Comparison of ENCODE assay signal across 20 cellular contexts in the genomic region with DNA sequence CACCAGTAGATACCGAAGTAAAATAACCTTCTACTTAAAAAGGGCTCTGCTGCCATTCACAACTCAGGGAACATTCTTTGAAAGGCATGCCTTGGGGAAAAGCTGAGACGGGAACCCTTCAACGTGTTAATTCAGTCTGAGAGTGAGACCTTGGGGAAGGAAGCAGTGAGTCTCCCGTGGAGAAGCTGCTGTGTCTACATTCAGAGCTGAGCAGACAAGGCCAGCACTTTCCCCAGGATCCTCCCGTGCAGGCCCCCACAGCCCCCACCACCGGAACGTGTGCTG.
DNase-seq lines count a peak whose midpoint lies in the region; ATAC-seq and TF ChIP-seq lines count a peak whose summit lies in the region.
"Had no signal": no experiment of that assay in that cellular context is flagged by ENCODE, and none has a peak within 500 bp of the region (broad histone marks: within the 10 kb centered on the region; RNA-seq: fewer than 3 reads in every experiment).

No MANE protein-coding gene starts in this region.

- H3K4me3 ChIP-seq in neural cell (ENCODE audit: low read length): peak overlapping the region; percentile 42
- H3K4me3 ChIP-seq in gastroesophageal sphincter: no peak overlapping the region

- H3K9me2 ChIP-seq in neural cell (ENCODE audit: insufficient read depth, low read length): no peaks in the 10 kb centered on the region

- no peaks in the 10 kb centered on the region for H3K4me1 ChIP-seq in gastroesophageal sphincter

- H3K27me3 ChIP-seq in neural cell (ENCODE audit: insufficient read depth, low read depth, low read length) (no peaks in the 10 kb centered on the region), gastroesophageal sphincter (peaks cover 56% of the 10 kb centered on the region)

- no peaks in the 10 kb centered on the region for H3K36me3 ChIP-seq in neural cell (ENCODE audit: insufficient read depth, low read length)
- no peaks in the 10 kb centered on the region for H3K36me3 ChIP-seq in gastroesophageal sphincter

- WGBS in gastroesophageal sphincter (ENCODE audit: low coverage in 1 of 2), 2 donors: 21 to 60% methylated on average over 2 to 4 of the region's 7 CpGs

- H3F3A ChIP-seq in neural cell (ENCODE audit: insufficient read depth, low read length, poor library complexity, severe bottlenecking): no peaks in the 10 kb centered on the region

- no peak overlapping the region for H2AFZ ChIP-seq in neural cell (ENCODE audit: low read depth, low read length)

- H3K27ac ChIP-seq in neural cell (ENCODE audit: low read length): peak overlapping the region; percentile 69
- no peak overlapping the region for H3K27ac ChIP-seq in gastroesophageal sphincter
- H3K27ac ChIP-seq: 22Rv1, C4-2B had no signal

- H3K9ac ChIP-seq in neural cell (ENCODE audit: low read length): peak overlapping the region; percentile 46

- H4K20me1 ChIP-seq in neural cell (ENCODE audit: insufficient read depth): no peaks in the 10 kb centered on the region

- peak; percentile 27 for DNase-seq in NCI-H146 treated with DMSO at 0.1 percent for 48 hours (lab: John Stamatoyannopoulos, UW; ENCODE audit: unreplicated experiment)
- DNase-seq in NCI-H146 (lab: John Stamatoyannopoulos, UW): no peak
- DNase-seq in ecto neural progenitor cell (ENCODE audit: low spot score): peak; percentile 46
- DNase-seq in ureter (ENCODE audit: low spot score): peak; percentile 29
- DNase-seq: AML-193, DMS79, HCEC 1CT, Kasumi-1, MM.1S, NCI-H1092, NCI-H1694, NCI-H2081 treated with DMSO at 0.1 percent for 48 hours, NCI-H82, SHP77 had no signal

- peak; percentile 66 for TF ChIP-seq EP300 in neural cell (conservative IDR thresholded peaks at IDR 0.05; ENCODE audit: poor library complexity, severe bottlenecking)
- no peak for TF ChIP-seq EP300 in gastroesophageal sphincter (IDR thresholded peaks at IDR 0.05)

- ATAC-seq in gastroesophageal sphincter: no peak
- ATAC-seq in HG03280 (IDR thresholded peaks at IDR 0.05; ENCODE audit: unreplicated experiment): no peak
- ATAC-seq in GM18873 (IDR thresholded peaks at IDR 0.05; ENCODE audit: low FRiP score, unreplicated experiment): no peak

- H3K9me3 ChIP-seq in neural cell (ENCODE audit: low read length) (no peaks in the 10 kb centered on the region), gastroesophageal sphincter (peaks cover 0 to 10% (median 0%) of the 10 kb centered on the region in 3 donors)

- TF ChIP-seq CTCF in neural cell (IDR thresholded peaks at IDR 0.05; ENCODE audit: poor library complexity, severe bottlenecking): no peak
- no peak for TF ChIP-seq CTCF in gastroesophageal sphincter (IDR thresholded peaks at IDR 0.05)

- TF ChIP-seq POLR2A in gastroesophageal sphincter (IDR thresholded peaks at IDR 0.05): no peak

- no peaks in the 10 kb centered on the region for H3K79me2 ChIP-seq in neural cell (replicated peaks; ENCODE audit: insufficient read depth, low read length)

- TF ChIP-seq RAD21 in neural cell (conservative IDR thresholded peaks at IDR 0.05): no peak

- H3K4me2 ChIP-seq in neural cell (ENCODE audit: low read length): peak overlapping the region; percentile 41

TF ChIP-seq in neural cell, 6 proteins besides CTCF, POLR2A, EP300 and RAD21:
- TF ChIP-seq SMC3 (conservative IDR thresholded peaks at IDR 0.05; ENCODE audit: poor library complexity) (no peak), POLR2AphosphoS5 (IDR thresholded peaks at IDR 0.05) (peak; percentile 61), EZH2 (IDR thresholded peaks at IDR 0.05; ENCODE audit: borderline replicate concordance, insufficient read depth, low read length, poor library complexity, severe bottlenecking) (no peak), MXI1 (conservative IDR thresholded peaks at IDR 0.05; ENCODE audit: poor library complexity, severe bottlenecking) (no peak), TAF1 (IDR thresholded peaks at IDR 0.05; ENCODE audit: low read depth) (no peak)
- TF ChIP-seq, protein P1, sequence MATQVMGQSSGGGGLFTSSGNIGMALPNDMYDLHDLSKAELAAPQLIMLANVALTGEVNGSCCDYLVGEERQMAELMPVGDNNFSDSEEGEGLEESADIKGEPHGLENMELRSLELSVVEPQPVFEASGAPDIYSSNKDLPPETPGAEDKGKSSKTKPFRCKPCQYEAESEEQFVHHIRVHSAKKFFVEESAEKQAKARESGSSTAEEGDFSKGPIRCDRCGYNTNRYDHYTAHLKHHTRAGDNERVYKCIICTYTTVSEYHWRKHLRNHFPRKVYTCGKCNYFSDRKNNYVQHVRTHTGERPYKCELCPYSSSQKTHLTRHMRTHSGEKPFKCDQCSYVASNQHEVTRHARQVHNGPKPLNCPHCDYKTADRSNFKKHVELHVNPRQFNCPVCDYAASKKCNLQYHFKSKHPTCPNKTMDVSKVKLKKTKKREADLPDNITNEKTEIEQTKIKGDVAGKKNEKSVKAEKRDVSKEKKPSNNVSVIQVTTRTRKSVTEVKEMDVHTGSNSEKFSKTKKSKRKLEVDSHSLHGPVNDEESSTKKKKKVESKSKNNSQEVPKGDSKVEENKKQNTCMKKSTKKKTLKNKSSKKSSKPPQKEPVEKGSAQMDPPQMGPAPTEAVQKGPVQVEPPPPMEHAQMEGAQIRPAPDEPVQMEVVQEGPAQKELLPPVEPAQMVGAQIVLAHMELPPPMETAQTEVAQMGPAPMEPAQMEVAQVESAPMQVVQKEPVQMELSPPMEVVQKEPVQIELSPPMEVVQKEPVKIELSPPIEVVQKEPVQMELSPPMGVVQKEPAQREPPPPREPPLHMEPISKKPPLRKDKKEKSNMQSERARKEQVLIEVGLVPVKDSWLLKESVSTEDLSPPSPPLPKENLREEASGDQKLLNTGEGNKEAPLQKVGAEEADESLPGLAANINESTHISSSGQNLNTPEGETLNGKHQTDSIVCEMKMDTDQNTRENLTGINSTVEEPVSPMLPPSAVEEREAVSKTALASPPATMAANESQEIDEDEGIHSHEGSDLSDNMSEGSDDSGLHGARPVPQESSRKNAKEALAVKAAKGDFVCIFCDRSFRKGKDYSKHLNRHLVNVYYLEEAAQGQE (IDR thresholded peaks at IDR 0.05; ENCODE audit: borderline replicate concordance): peak; percentile 54
